ENCODE assay signal across 8 cellular contexts in the genomic region with DNA sequence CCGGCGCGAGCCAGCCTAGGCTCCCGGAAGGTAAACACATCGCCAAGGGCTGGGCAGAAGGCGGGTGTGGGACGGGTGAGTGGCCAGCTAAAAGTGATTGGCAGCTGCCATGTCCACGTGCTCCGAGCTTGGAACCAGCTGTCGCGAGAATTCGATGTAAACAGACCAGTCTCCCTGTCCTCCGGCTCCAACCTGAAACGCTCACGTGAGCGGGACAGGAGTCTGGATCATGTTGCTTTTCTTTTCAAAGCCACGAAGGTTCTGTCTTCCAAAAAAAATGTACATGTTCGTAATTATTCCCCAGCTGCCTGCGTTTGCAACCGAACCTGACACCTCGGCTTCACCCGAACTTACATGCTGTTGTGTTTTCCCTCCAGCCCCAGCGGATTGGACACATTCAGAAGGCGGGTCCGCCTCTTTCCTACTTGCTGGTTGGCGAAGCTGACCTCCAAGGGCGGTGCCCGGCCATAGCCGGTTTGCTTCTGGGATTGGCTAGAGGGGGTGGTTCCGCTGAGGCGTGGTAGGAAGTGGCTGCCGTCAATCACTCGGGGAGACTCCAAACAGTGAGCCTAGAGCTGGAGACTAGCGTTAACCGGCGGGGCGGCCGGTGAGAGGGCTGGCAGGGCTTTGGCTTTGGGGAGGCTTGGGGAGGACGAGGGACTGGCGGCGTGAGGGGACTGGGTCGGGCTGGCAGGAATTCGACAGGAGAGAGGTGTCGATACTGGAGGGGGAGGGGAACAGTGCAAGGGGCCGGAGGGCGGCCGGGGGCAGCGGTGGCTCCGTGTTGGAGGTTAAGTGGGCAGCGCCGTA.
DNase-seq lines count a peak whose midpoint lies in the region; ATAC-seq lines count a peak whose summit lies in the region.

A gene (plus strand): TSS at position 544 of the 810 bp plus-strand sequence.

- peak; percentile 99 for DNase-seq in AG08396 (ENCODE audit: low spot score)
- DNase-seq in NCI-H345 treated with DMSO at 0.1 percent for 48 hours (lab: John Stamatoyannopoulos, UW; ENCODE audit: unreplicated experiment), result peak; percentile 99
- DNase-seq in activated CD4-positive, CD25-positive, alpha-beta regulatory T cell (lab: John Stamatoyannopoulos, UW), result peak; percentile 86 to 94 (median 92)
- peak; percentile 100 for DNase-seq in cerebellar cortex (ENCODE audit: low spot score)
- peak; percentile 100 for DNase-seq in islet precursor cell
- peak; percentile 91 to 94 (median 93) for DNase-seq in stimulated activated CD4-positive, alpha-beta T cell treated with anti-CD3 and anti-CD28 coated beads, Interleukin-12 subunit alpha, Interleukin-12 subunit beta, amount 100 ng/mL, for 48 hours (ENCODE audit: low read depth in 2 of 3, low spot score in 1 of 3)

- peak; percentile 97 for ATAC-seq in GM19023 (IDR thresholded peaks at IDR 0.05; ENCODE audit: unreplicated experiment)
- ATAC-seq in HG03280 (IDR thresholded peaks at IDR 0.05; ENCODE audit: unreplicated experiment), result peak; percentile 97

Comparison
In these comparisons a context has a peak if more than half of its experiments do, and no peak if none do; other contexts are left out.
1. Peak in every context shown above with its lines: DNase-seq and ATAC-seq.